ENCODE assay signal across 1 cellular context in genomic region chr12:27906658-27907473, GRCh38.
TF ChIP-seq lines count a peak whose summit lies in the region.

No MANE protein-coding gene starts in this region.

TF ChIP-seq in GM23338, 12 proteins besides CTCF, POLR2A, EP300 and RAD21 (continued from another document):
- TF ChIP-seq ETS1 (IDR thresholded peaks at IDR 0.05) (no peak), NANOG (IDR thresholded peaks at IDR 0.05; ENCODE audit: borderline replicate concordance) (no peak), EZH2phosphoT487 (IDR thresholded peaks at IDR 0.05; ENCODE audit: unreplicated experiment) (no peak), ZNF462 (CRISPR knock-in tag; IDR thresholded peaks at IDR 0.05) (no peak), POLR2AphosphoS5 (IDR thresholded peaks at IDR 0.05; ENCODE audit: low read depth) (no peak), CREB1 (CRISPR knock-in tag; IDR thresholded peaks at IDR 0.05; ENCODE audit: low read depth) (no peak), JUNB (IDR thresholded peaks at IDR 0.05; ENCODE audit: unreplicated experiment) (no peak), ZNF331 (CRISPR knock-in tag; IDR thresholded peaks at IDR 0.05; ENCODE audit: low read depth) (no peak)
